20 cellular contexts compared by ENCODE assay signal in the genomic region with DNA sequence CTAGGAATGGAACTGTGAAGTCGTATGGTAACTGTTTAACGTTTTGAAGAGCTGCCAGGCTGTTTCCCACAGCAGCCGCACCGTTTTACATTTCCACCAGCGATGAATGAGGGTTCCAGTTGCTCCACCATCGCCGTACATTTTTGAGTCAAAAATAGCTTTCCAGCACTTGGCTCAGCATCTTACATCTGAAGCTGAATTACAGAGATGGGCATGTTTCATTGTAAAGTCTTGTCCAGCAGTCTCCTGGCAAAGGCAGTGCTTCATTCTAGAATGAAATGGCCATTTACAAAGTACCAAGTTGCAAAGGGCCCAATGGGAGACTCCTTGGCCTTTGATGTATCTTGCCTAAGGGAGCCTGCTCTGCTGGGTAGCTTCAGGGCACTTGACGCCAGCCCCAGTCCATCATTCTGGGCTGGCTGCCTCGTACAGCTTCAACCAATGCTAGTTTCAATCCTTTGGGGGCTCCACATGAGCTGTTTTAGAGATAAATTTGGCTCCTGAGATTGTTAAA. TPM values are rescaled to one million over a fixed set of nuclear protein-coding genes. Genes with fewer than 3 reads are reported as not detected.
DNase-seq lines count a peak whose midpoint lies in the region; ATAC-seq and TF ChIP-seq lines count a peak whose summit lies in the region.
"Had no signal": no experiment of that assay in that cellular context is flagged by ENCODE, and none has a peak within 500 bp of the region (broad histone marks: within the 10 kb centered on the region; RNA-seq: fewer than 3 reads in every experiment).

No MANE protein-coding gene starts in this region.

- H3K27me3 Mint-ChIP-seq in GM23338 (ENCODE audit: insufficient read depth, low read depth, poor library complexity) = no peaks in the 10 kb centered on the region
- H3K27me3 Mint-ChIP-seq in chondrocyte (ENCODE audit: low read depth) = no peaks in the 10 kb centered on the region
- H3K27me3 Mint-ChIP-seq: activated naive CD8-positive, alpha-beta T cell treated with anti-CD3 and anti-CD28 coated beads, Interleukin-2, amount 50 U/mL, for 24 hours had no signal

- H3K4me1 ChIP-seq in GM23338 (ENCODE audit: insufficient read depth) = no peaks in the 10 kb centered on the region
- peaks cover 0 to 2% (median 0%) of the 10 kb centered on the region in 3 donors for H3K4me1 ChIP-seq in gastroesophageal sphincter
- H3K4me1 ChIP-seq: BLaER1 treated with 17β-estradiol and CSF1 and Interleukin-3, amounts not matched to agents 10 nM and 100 nM; left ventricle myocardium inferior; SJCRH30 had no signal

- no peak overlapping the region for H3K4me2 ChIP-seq in GM23338
- H3K4me2 ChIP-seq: BLaER1 treated with 17β-estradiol and CSF1 and Interleukin-3, amounts not matched to agents 10 nM and 100 nM had no signal

- H4K20me1 ChIP-seq in GM23338 (replicated peaks; ENCODE audit: insufficient read depth) = no peaks in the 10 kb centered on the region; the same call in none of the 2 replicates

- 58 to 71% methylated on average over 7 of the region's 9 CpGs for WGBS in gastroesophageal sphincter (ENCODE audit: low coverage in 1 of 2), 2 donors

- no peaks in the 10 kb centered on the region for H3K9me2 ChIP-seq in GM23338 (ENCODE audit: insufficient read depth)

- 0 out of 2 replicates have a peak, but pooled peaks cover 5% of the 10 kb centered on the region for H3F3A ChIP-seq in GM23338 (replicated peaks; ENCODE audit: low read depth)

- H3K4me3 ChIP-seq in GM23338 (no peak overlapping the region), gastroesophageal sphincter (no peak overlapping the region)
- H3K4me3 ChIP-seq: BLaER1 treated with 17β-estradiol and CSF1 and Interleukin-3, amounts not matched to agents 10 nM and 100 nM; cardiac muscle cell; left ventricle myocardium inferior; SJCRH30 had no signal

- H3K27ac ChIP-seq in GM23338 (ENCODE audit: low read depth) (no peak overlapping the region), gastroesophageal sphincter (peak overlapping the region in 1 of 4 donors; percentile 24)
- H3K27ac ChIP-seq: BLaER1 treated with 17β-estradiol and CSF1 and Interleukin-3, amounts not matched to agents 10 nM and 100 nM; cardiac muscle cell; left ventricle myocardium inferior; SJCRH30 had no signal

- H3K9me3 Mint-ChIP-seq in GM23338 (no peaks in the 10 kb centered on the region), chondrocyte (ENCODE audit: low read depth) (no peaks in the 10 kb centered on the region)
- H3K9me3 Mint-ChIP-seq: activated naive CD8-positive, alpha-beta T cell treated with anti-CD3 and anti-CD28 coated beads, Interleukin-2, amount 50 U/mL, for 24 hours; activated T-helper 1 cell treated with anti-CD3 and anti-CD28 coated beads, Interleukin-12 subunit alpha, Interleukin-12 subunit beta, Interleukin-2, Interleukin-4 antibody, amounts not matched to agents 30 ng/mL and 10 ng/mL and 1 ng/mL, durations not matched to agents 14 hours and 24 hours and 36 hours had no signal

- H3K36me3 ChIP-seq in GM23338 (ENCODE audit: insufficient read depth) (peaks cover 13% of the 10 kb centered on the region; the same call in 1 of the 2 replicates), gastroesophageal sphincter (peaks cover 4 to 33% of the 10 kb centered on the region in 2 donors)

- no peaks in the 10 kb centered on the region for H3K9me3 ChIP-seq in gastroesophageal sphincter
- H3K9me3 ChIP-seq: BLaER1 treated with 17β-estradiol and CSF1 and Interleukin-3, amounts not matched to agents 10 nM and 100 nM; left ventricle myocardium inferior; SJCRH30 had no signal

- no peak for TF ChIP-seq POLR2A in gastroesophageal sphincter (IDR thresholded peaks at IDR 0.05)

- DNase-seq in GM23338 (ENCODE audit: low spot score) = peak; percentile 11
- DNase-seq in chondrocyte (ENCODE audit: low spot score) = no peak
- DNase-seq in iPS-NIHi7 (ENCODE audit: extremely low spot score) = peak; percentile 14
- DNase-seq in superior temporal gyrus (ENCODE audit: extremely low spot score) = peak; percentile 45
- DNase-seq in Kasumi-1 (lab: John Stamatoyannopoulos, UW) = no peak
- DNase-seq: activated CD4-positive, CD25-positive, alpha-beta regulatory T cell treated with anti-CD3 and anti-CD28 coated beads, Interleukin-2, amount 50 U/mL, for 72 hours; activated CD8-positive, alpha-beta memory T cell treated with anti-CD3 and anti-CD28 coated beads for 24 hours; activated naive CD8-positive, alpha-beta T cell treated with anti-CD3 and anti-CD28 coated beads, Interleukin-2, amount 50 U/mL, for 24 hours; left ventricle myocardium inferior; NCI-H1436; NCI-H2171; SJCRH30; stimulated activated CD4-positive, alpha-beta T cell treated with anti-CD3 and anti-CD28 coated beads, Interleukin-2, amount 100 ng/mL, for 48 hours had no signal

- H3K4me1 Mint-ChIP-seq in GM23338 (peaks cover 13% of the 10 kb centered on the region), chondrocyte (ENCODE audit: low read depth) (peaks cover 60% of the 10 kb centered on the region)
- H3K4me1 Mint-ChIP-seq: activated naive CD8-positive, alpha-beta T cell treated with anti-CD3 and anti-CD28 coated beads, Interleukin-2, amount 50 U/mL, for 24 hours had no signal

- H3K4me3 Mint-ChIP-seq in GM23338 = no peak overlapping the region
- no peak overlapping the region for H3K4me3 Mint-ChIP-seq in chondrocyte (ENCODE audit: unreplicated experiment)
- H3K4me3 Mint-ChIP-seq: activated naive CD8-positive, alpha-beta T cell treated with anti-CD3 and anti-CD28 coated beads, Interleukin-2, amount 50 U/mL, for 24 hours; activated T-helper 1 cell treated with anti-CD3 and anti-CD28 coated beads, Interleukin-12 subunit alpha, Interleukin-12 subunit beta, Interleukin-2, Interleukin-4 antibody, amounts not matched to agents 30 ng/mL and 10 ng/mL and 1 ng/mL, durations not matched to agents 14 hours and 24 hours and 36 hours had no signal

- H3K79me2 ChIP-seq in GM23338 (replicated peaks; ENCODE audit: insufficient read depth) = no peaks in the 10 kb centered on the region

- no peak overlapping the region for H3K27ac Mint-ChIP-seq in GM23338
- peak overlapping the region; percentile 56 for H3K27ac Mint-ChIP-seq in chondrocyte (ENCODE audit: unreplicated experiment)
- H3K27ac Mint-ChIP-seq: activated naive CD8-positive, alpha-beta T cell treated with anti-CD3 and anti-CD28 coated beads, Interleukin-2, amount 50 U/mL, for 24 hours; activated T-helper 1 cell treated with anti-CD3 and anti-CD28 coated beads, Interleukin-12 subunit alpha, Interleukin-12 subunit beta, Interleukin-2, Interleukin-4 antibody, amounts not matched to agents 30 ng/mL and 10 ng/mL and 1 ng/mL, durations not matched to agents 14 hours and 24 hours and 36 hours had no signal

- TF ChIP-seq CTCF in GM23338 (conservative IDR thresholded peaks at IDR 0.05; ENCODE audit: low read depth in 2 of 2) (no peak), chondrocyte (IDR thresholded peaks at IDR 0.05) (peak; percentile 10), gastroesophageal sphincter (IDR thresholded peaks at IDR 0.05) (no peak)

- no peak overlapping the region for H2AFZ ChIP-seq in GM23338

- H3K27me3 ChIP-seq in GM23338 (ENCODE audit: insufficient read depth) = no peaks in the 10 kb centered on the region
- no peaks in the 10 kb centered on the region for H3K27me3 ChIP-seq in gastroesophageal sphincter
- H3K27me3 ChIP-seq: BLaER1 treated with 17β-estradiol and CSF1 and Interleukin-3, amounts not matched to agents 10 nM and 100 nM; cardiac muscle cell; SJCRH30 had no signal

- ATAC-seq in GM23338 (peak; percentile 51; the same call in 2 of the 3 replicates), gastroesophageal sphincter (no peak), HG03039 (IDR thresholded peaks at IDR 0.05; ENCODE audit: unreplicated experiment) (no peak)
- ATAC-seq: activated naive CD8-positive, alpha-beta T cell treated with anti-CD3 and anti-CD28 coated beads, Interleukin-2, amount 50 U/mL, for 24 hours; esophagus mucosa; sciatic nerve had no signal

- peaks cover 16% of the 10 kb centered on the region; the same call in 2 of the 3 replicates for H3K36me3 Mint-ChIP-seq in GM23338 (ENCODE audit: low read depth)
- peaks cover 23% of the 10 kb centered on the region for H3K36me3 Mint-ChIP-seq in chondrocyte (ENCODE audit: low read depth)

- TF ChIP-seq EP300 in gastroesophageal sphincter (IDR thresholded peaks at IDR 0.05) = no peak

TF ChIP-seq in GM23338, 12 proteins besides CTCF, POLR2A, EP300 and RAD21 (continues in another document):
- TF ChIP-seq, protein P1, sequence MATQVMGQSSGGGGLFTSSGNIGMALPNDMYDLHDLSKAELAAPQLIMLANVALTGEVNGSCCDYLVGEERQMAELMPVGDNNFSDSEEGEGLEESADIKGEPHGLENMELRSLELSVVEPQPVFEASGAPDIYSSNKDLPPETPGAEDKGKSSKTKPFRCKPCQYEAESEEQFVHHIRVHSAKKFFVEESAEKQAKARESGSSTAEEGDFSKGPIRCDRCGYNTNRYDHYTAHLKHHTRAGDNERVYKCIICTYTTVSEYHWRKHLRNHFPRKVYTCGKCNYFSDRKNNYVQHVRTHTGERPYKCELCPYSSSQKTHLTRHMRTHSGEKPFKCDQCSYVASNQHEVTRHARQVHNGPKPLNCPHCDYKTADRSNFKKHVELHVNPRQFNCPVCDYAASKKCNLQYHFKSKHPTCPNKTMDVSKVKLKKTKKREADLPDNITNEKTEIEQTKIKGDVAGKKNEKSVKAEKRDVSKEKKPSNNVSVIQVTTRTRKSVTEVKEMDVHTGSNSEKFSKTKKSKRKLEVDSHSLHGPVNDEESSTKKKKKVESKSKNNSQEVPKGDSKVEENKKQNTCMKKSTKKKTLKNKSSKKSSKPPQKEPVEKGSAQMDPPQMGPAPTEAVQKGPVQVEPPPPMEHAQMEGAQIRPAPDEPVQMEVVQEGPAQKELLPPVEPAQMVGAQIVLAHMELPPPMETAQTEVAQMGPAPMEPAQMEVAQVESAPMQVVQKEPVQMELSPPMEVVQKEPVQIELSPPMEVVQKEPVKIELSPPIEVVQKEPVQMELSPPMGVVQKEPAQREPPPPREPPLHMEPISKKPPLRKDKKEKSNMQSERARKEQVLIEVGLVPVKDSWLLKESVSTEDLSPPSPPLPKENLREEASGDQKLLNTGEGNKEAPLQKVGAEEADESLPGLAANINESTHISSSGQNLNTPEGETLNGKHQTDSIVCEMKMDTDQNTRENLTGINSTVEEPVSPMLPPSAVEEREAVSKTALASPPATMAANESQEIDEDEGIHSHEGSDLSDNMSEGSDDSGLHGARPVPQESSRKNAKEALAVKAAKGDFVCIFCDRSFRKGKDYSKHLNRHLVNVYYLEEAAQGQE (IDR thresholded peaks at IDR 0.05; ENCODE audit: unreplicated experiment) = no peak
- no peak for TF ChIP-seq EZH2 (IDR thresholded peaks at IDR 0.05; ENCODE audit: low read depth, unreplicated experiment)

RNA-seq across cellular contexts. Expression of a gene that starts 45.1 kb away (rescaled TPM):
- 118 and 141 TPM in 2 replicates for total RNA-seq in GM23338 (2014; rRNA removed; shearing (Covaris generic))
- polyA plus RNA-seq in GM23338 (2016; fragmentation: Nextera tagmentation; extraction: Ambion mirVana) = 182 and 185 TPM in 2 replicates
- total RNA-seq in chondrocyte (77.0 to 109 TPM (median 77.7 TPM) in 3 replicates), gastroesophageal sphincter (10 to 100 TPM; 29.3 to 45.6 (median 38.9) TPM)

Comparison
In these comparisons a context has a peak if more than half of its experiments do, and no peak if none do; other contexts are left out.
1. DNase-seq: peak in GM23338 (single experiment), iPS-NIHi7 (single experiment) and superior temporal gyrus (single experiment); none in chondrocyte (single experiment) and Kasumi-1 (0 of 2).